ENCODE assay signal across 10 cellular contexts in the genomic region with DNA sequence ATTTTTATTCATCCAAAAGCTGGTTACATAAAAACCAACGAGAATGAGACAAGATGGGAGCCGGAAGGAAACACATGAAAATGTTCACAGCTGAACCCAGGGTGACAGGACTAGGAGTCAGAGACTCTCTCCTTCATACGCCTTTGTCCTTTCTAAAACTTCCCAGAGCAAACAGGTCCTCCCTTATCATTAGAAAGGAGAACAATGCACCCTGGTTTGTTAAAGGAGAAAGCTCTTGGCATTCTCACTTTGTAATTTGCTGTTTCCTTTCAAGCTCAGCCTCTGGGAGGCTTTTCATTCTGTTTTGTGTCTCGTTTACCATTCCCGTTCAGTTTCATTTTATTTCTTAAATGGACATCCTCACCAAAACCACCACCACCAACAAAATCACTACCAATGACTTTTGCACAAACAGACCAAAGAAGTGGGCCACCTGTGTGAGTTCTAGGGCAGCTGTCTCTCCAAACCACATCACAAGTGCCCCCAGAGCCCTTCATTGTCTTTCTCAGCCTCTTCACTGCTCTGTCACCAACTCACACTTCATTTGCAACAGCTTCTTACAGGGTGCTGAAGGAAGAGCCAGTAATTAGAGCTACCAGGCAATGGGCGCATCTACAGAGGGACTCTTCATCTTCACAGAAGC.
DNase-seq lines count a peak whose midpoint lies in the region; ATAC-seq and TF ChIP-seq lines count a peak whose summit lies in the region.
"Had no signal": no experiment of that assay in that cellular context is flagged by ENCODE, and none has a peak within 500 bp of the region (broad histone marks: within the 10 kb centered on the region; RNA-seq: fewer than 3 reads in every experiment).

No MANE protein-coding gene starts in this region.

- intact Hi-C loops in Caco-2 (cut with micrococcal nuclease; ENCODE audit: unreplicated experiment) = no loop called here

- no peak overlapping the region for H3K23ac ChIP-seq in neuronal stem cell (ENCODE audit: low read depth, low read length, poor library complexity)

- H3K4me1 Mint-ChIP-seq in Caco-2 (ENCODE audit: low read depth, unreplicated experiment) (peaks cover 7% of the 10 kb centered on the region), IgD-negative memory B cell (peaks cover 34 to 52% (median 35%) of the 10 kb centered on the region in 3 donors)
- peaks cover 36% of the 10 kb centered on the region for H3K4me1 Mint-ChIP-seq in central memory CD8-positive, alpha-beta T cell

- H3K9me3 Mint-ChIP-seq in Caco-2 (ENCODE audit: unreplicated experiment) (no peaks in the 10 kb centered on the region), IgD-negative memory B cell (no peaks in the 10 kb centered on the region)
- H3K9me3 Mint-ChIP-seq in central memory CD8-positive, alpha-beta T cell = no peaks in the 10 kb centered on the region

- no peak for DNase-seq in Caco-2
- DNase-seq in central memory CD8-positive, alpha-beta T cell (ENCODE audit: low spot score in 2 of 2) = no peak
- DNase-seq in neuronal stem cell (ENCODE audit: low spot score) = no peak
- DNase-seq in RKO (ENCODE audit: low spot score) = no peak
- DNase-seq: activated CD8-positive, alpha-beta memory T cell treated with anti-CD3 and anti-CD28 coated beads, Interleukin-2, amount 50 U/mL, for 4 hours; effector CD4-positive, alpha-beta T cell had no signal

- H3K27me3 Mint-ChIP-seq in Caco-2 (ENCODE audit: insufficient read depth, unreplicated experiment) (no peaks in the 10 kb centered on the region), IgD-negative memory B cell (peaks cover 15% of the 10 kb centered on the region)
- H3K27me3 Mint-ChIP-seq in central memory CD8-positive, alpha-beta T cell = no peaks in the 10 kb centered on the region

- no peak overlapping the region for H3K27ac Mint-ChIP-seq in Caco-2 (ENCODE audit: unreplicated experiment)
- H3K27ac Mint-ChIP-seq in IgD-negative memory B cell = peak overlapping the region in 2 of 3 donors; percentile 3 to 7
- H3K27ac Mint-ChIP-seq in central memory CD8-positive, alpha-beta T cell (ENCODE audit: low read depth) = peak overlapping the region; percentile 92

- peak overlapping the region; percentile 17 for H3K27ac ChIP-seq in neuronal stem cell (replicated peaks; ENCODE audit: low read length)
- H3K27ac ChIP-seq: SK-N-MC had no signal

- no peak overlapping the region for H3K4me3 ChIP-seq in Caco-2 (ENCODE audit: low read depth, low read length)
- H3K4me3 ChIP-seq in neuronal stem cell (ENCODE audit: low read length in 2 of 2) = no peak overlapping the region
- H3K4me3 ChIP-seq: SK-N-MC had no signal

- no peak overlapping the region for H2BK120ac ChIP-seq in neuronal stem cell (ENCODE audit: low read depth, low read length)

- no peak overlapping the region for H3K4me2 ChIP-seq in neuronal stem cell (ENCODE audit: insufficient read depth, low read length, poor library complexity, severe bottlenecking)

- BruUV-seq in Caco-2 (replicated peaks; lab: Mats Ljungman, UMichigan) = no TSS peak

- H3K4ac ChIP-seq in neuronal stem cell (ENCODE audit: low read length) = no peak overlapping the region

- H3K9ac ChIP-seq in neuronal stem cell (ENCODE audit: low read depth, low read length, poor library complexity) = no peak overlapping the region

- CTCF ChIA-PET in Caco-2 (lab: Charles Lee) = interaction anchor here (1.7 kb wide), 1 partner anchor 9 kb away, joined by 5 read pairs; no protein-coding TSS in a partner anchor

- no peak overlapping the region for H2BK5ac ChIP-seq in neuronal stem cell (ENCODE audit: low read length)

- no CpG with 5 or more reads among the region's 6 CpGs for WGBS in neuronal stem cell (ENCODE audit: extremely low coverage in 2 of 2, insufficient read length in 2 of 2, insufficient replicate concordance in 1 of 2), 2 donors

- no peak overlapping the region for H4K8ac ChIP-seq in neuronal stem cell (ENCODE audit: low read depth, low read length)

- H2AFZ ChIP-seq in neuronal stem cell (ENCODE audit: low read length) = no peak overlapping the region

- no peak overlapping the region for H4K91ac ChIP-seq in neuronal stem cell (ENCODE audit: low read depth, low read length, poor library complexity)

- no peaks in the 10 kb centered on the region for H3K36me3 Mint-ChIP-seq in Caco-2 (ENCODE audit: insufficient read depth, unreplicated experiment)
- no peaks in the 10 kb centered on the region for H3K36me3 Mint-ChIP-seq in IgD-negative memory B cell
- H3K36me3 Mint-ChIP-seq in central memory CD8-positive, alpha-beta T cell (ENCODE audit: insufficient read depth) = peaks cover 11% of the 10 kb centered on the region

- ATAC-seq in central memory CD8-positive, alpha-beta T cell (replicated peaks; ENCODE audit: extremely low read depth, poor library complexity, severe bottlenecking) = no peak
- ATAC-seq in HG03460 (IDR thresholded peaks at IDR 0.05; ENCODE audit: unreplicated experiment) (no peak), GM21737 (IDR thresholded peaks at IDR 0.05; ENCODE audit: unreplicated experiment) (no peak)

- H3K36me3 ChIP-seq in Caco-2 (ENCODE audit: control insufficient read depth, insufficient read depth, low read length) (no peaks in the 10 kb centered on the region), neuronal stem cell (replicated peaks in 1 of 2; ENCODE audit: control insufficient read depth in 2 of 2, insufficient read depth in 2 of 2, low read length in 2 of 2) (no peaks in the 10 kb centered on the region)

- peaks cover 7% of the 10 kb centered on the region for H3K79me1 ChIP-seq in neuronal stem cell (ENCODE audit: low read depth, low read length)

- H3K14ac ChIP-seq in neuronal stem cell (ENCODE audit: low read length) = no peak overlapping the region

- POLR2A ChIA-PET in Caco-2 (lab: Charles Lee) = no interaction called here

- no peak overlapping the region for H2AK5ac ChIP-seq in neuronal stem cell (ENCODE audit: low read depth, low read length)

- H3K4me3 Mint-ChIP-seq in Caco-2 (ENCODE audit: unreplicated experiment) (peak overlapping the region; percentile 19), IgD-negative memory B cell (peak overlapping the region in 2 of 4 donors; percentile 18 to 59)
- peak overlapping the region; percentile 72 for H3K4me3 Mint-ChIP-seq in central memory CD8-positive, alpha-beta T cell

- H2BK15ac ChIP-seq in neuronal stem cell (ENCODE audit: low read length) = no peak overlapping the region

- H2BK12ac ChIP-seq in neuronal stem cell (ENCODE audit: low read length) = no peak overlapping the region

- no peak for TF ChIP-seq CTCF in Caco-2 (IDR thresholded peaks at IDR 0.05; ENCODE audit: insufficient read depth in 1 of 2, low read depth in 1 of 2, low read length in 1 of 2, severe bottlenecking in 1 of 2, unreplicated experiment in 1 of 2)

- no peaks in the 10 kb centered on the region for H3K9me3 ChIP-seq in Caco-2
- peaks cover 0 to 1% of the 10 kb centered on the region in 2 donors for H3K9me3 ChIP-seq in neuronal stem cell (replicated peaks in 1 of 2; ENCODE audit: control insufficient read depth in 2 of 2, insufficient read depth in 1 of 2, low read depth in 1 of 2, low read length in 2 of 2)

- H3K4me1 ChIP-seq in Caco-2 = peaks cover 23% of the 10 kb centered on the region
- H3K4me1 ChIP-seq in neuronal stem cell (ENCODE audit: control insufficient read depth in 2 of 2, insufficient read depth in 1 of 2, low read depth in 1 of 2, low read length in 2 of 2) = peaks cover 48 to 64% of the 10 kb centered on the region in 2 donors

- H3K27me3 ChIP-seq in Caco-2 (replicated peaks; ENCODE audit: control insufficient read depth, insufficient read depth, low read length) (no peaks in the 10 kb centered on the region), neuronal stem cell (ENCODE audit: control insufficient read depth in 3 of 3, insufficient read depth in 3 of 3, low read depth in 1 of 3, low read length in 3 of 3) (peaks cover 0 to under 1% (median 0%) of the 10 kb centered on the region in 3 experiments)

- H3K18ac ChIP-seq in neuronal stem cell (ENCODE audit: low read length) = no peak overlapping the region
